23 cellular contexts compared by ENCODE assay signal in genomic region chrY:7814351-7814750, GRCh38.
"Had no signal": no experiment of that assay in that cellular context is flagged by ENCODE, and none has a peak within 500 bp of the region (broad histone marks: within the 10 kb centered on the region; RNA-seq: fewer than 3 reads in every experiment).

No MANE protein-coding gene starts in this region.

- H3K4me1 ChIP-seq: esophagus squamous epithelium, psoas muscle, right lobe of liver, suprapubic skin, thyroid gland, uterus had no signal

- DNase-seq: effector memory CD4-positive, alpha-beta T cell; esophagus squamous epithelium; foreskin melanocyte; head of caudate nucleus; left colon; left ventricle myocardium superior; mesenchymal stem cell; naive B cell; nephron progenitor cell; psoas muscle; retina; right lobe of liver; stimulated activated CD4-positive, alpha-beta T cell treated with anti-CD3 and anti-CD28 coated beads, Interleukin-4, amount 100 ng/mL, for 1 hour; stimulated activated CD8-positive, alpha-beta memory T cell treated with anti-CD3 and anti-CD28 coated beads, Interleukin-4, amount 100 ng/mL, for 48 hours; stimulated activated naive CD8-positive, alpha-beta T cell treated with anti-CD3 and anti-CD28 coated beads, Interleukin-15, Interleukin-2, amounts not matched to agents 100 U/mL and 50 U/mL, for 24 hours; thyroid gland; uterus had no signal

- H3K4me3 Mint-ChIP-seq: naive B cell; nephron progenitor cell; stimulated activated effector memory CD8-positive, alpha-beta T cell treated with anti-CD3 and anti-CD28 coated beads, Interleukin-12 subunit alpha, Interleukin-12 subunit beta, amount 100 ng/mL, for 72 hours; type B pancreatic cell had no signal

- H3K4me3 ChIP-seq: coronary artery, esophagus squamous epithelium, hepatocyte, lung, psoas muscle, right lobe of liver, suprapubic skin, thyroid gland, uterus had no signal

- H3K27ac ChIP-seq: coronary artery, esophagus squamous epithelium, hepatocyte, psoas muscle, right lobe of liver, suprapubic skin, thyroid gland, uterus had no signal

- H3K9me3 Mint-ChIP-seq: naive B cell; nephron progenitor cell; stimulated activated effector memory CD8-positive, alpha-beta T cell treated with anti-CD3 and anti-CD28 coated beads, Interleukin-12 subunit alpha, Interleukin-12 subunit beta, amount 100 ng/mL, for 72 hours; type B pancreatic cell had no signal

- H3K4me1 Mint-ChIP-seq: naive B cell; nephron progenitor cell; stimulated activated effector memory CD8-positive, alpha-beta T cell treated with anti-CD3 and anti-CD28 coated beads, Interleukin-12 subunit alpha, Interleukin-12 subunit beta, amount 100 ng/mL, for 72 hours had no signal

- H3K36me3 ChIP-seq: esophagus squamous epithelium, right lobe of liver, suprapubic skin, thyroid gland, uterus had no signal

- H3K9me3 ChIP-seq: esophagus squamous epithelium, psoas muscle, right lobe of liver, suprapubic skin, thyroid gland, uterus had no signal

- H3K36me3 Mint-ChIP-seq: naive B cell; stimulated activated effector memory CD8-positive, alpha-beta T cell treated with anti-CD3 and anti-CD28 coated beads, Interleukin-12 subunit alpha, Interleukin-12 subunit beta, amount 100 ng/mL, for 72 hours; type B pancreatic cell had no signal

- H3K27ac Mint-ChIP-seq: naive B cell; nephron progenitor cell; stimulated activated effector memory CD8-positive, alpha-beta T cell treated with anti-CD3 and anti-CD28 coated beads, Interleukin-12 subunit alpha, Interleukin-12 subunit beta, amount 100 ng/mL, for 72 hours; type B pancreatic cell had no signal

- ATAC-seq: left colon; left ventricle myocardium superior; psoas muscle; right lobe of liver; stimulated activated effector memory CD8-positive, alpha-beta T cell treated with anti-CD3 and anti-CD28 coated beads, Interleukin-12 subunit alpha, Interleukin-12 subunit beta, amount 100 ng/mL, for 72 hours; stimulated activated naive CD8-positive, alpha-beta T cell treated with anti-CD3 and anti-CD28 coated beads, Interleukin-15, Interleukin-2, amounts not matched to agents 100 U/mL and 50 U/mL, for 24 hours had no signal

- H3K27me3 ChIP-seq: esophagus squamous epithelium, hepatocyte, right lobe of liver, suprapubic skin, thyroid gland, uterus had no signal

- H3K27me3 Mint-ChIP-seq: naive B cell, type B pancreatic cell had no signal
